9 cellular contexts compared by ENCODE assay signal in genomic region chr4:125368684-125369083, GRCh38. TPM values are rescaled to one million over a fixed set of nuclear protein-coding genes. Genes with fewer than 3 reads are reported as not detected.
DNase-seq lines count a peak whose midpoint lies in the region; ATAC-seq, FAIRE-seq and TF ChIP-seq lines count a peak whose summit lies in the region.
"Had no signal": no experiment of that assay in that cellular context is flagged by ENCODE, and none has a peak within 500 bp of the region (broad histone marks: within the 10 kb centered on the region; RNA-seq: fewer than 3 reads in every experiment).

No MANE protein-coding gene starts in this region.

- H3K9me3 ChIP-seq in GM23248 (ENCODE audit: low read depth) (no peaks in the 10 kb centered on the region), astrocyte (ENCODE audit: insufficient read depth, low read depth, low read length) (no peaks in the 10 kb centered on the region), right cardiac atrium (ENCODE audit: control insufficient read depth, low read length) (no peaks in the 10 kb centered on the region), stomach smooth muscle (ENCODE audit: control insufficient read depth in 2 of 2, low read length in 2 of 2) (no peaks in the 10 kb centered on the region)

- no peak for TF ChIP-seq CTCF in astrocyte (IDR thresholded peaks at IDR 0.05; ENCODE audit: insufficient read depth, low read depth, low read length)

- H3K4me2 ChIP-seq in GM23248 (ENCODE audit: unreplicated experiment): peak overlapping the region; percentile 83
- H3K4me2 ChIP-seq in astrocyte (ENCODE audit: low read length): peak overlapping the region; percentile 77

- H3K36me3 ChIP-seq in GM23248 (ENCODE audit: low read depth) (no peaks in the 10 kb centered on the region), astrocyte (ENCODE audit: insufficient read depth, low read length) (no peaks in the 10 kb centered on the region), stomach smooth muscle (ENCODE audit: control insufficient read depth in 2 of 2, insufficient read depth in 2 of 2, low read length in 2 of 2) (no peaks in the 10 kb centered on the region)

- no peaks in the 10 kb centered on the region for H3K27me3 Mint-ChIP-seq in astrocyte (ENCODE audit: low read depth, unreplicated experiment)

- H3K27ac Mint-ChIP-seq in astrocyte (ENCODE audit: unreplicated experiment): peak overlapping the region; percentile 66

- H3K9me2 ChIP-seq in GM23248 (ENCODE audit: insufficient read depth): no peaks in the 10 kb centered on the region

- H3K27me3 ChIP-seq in GM23248 (replicated peaks; ENCODE audit: insufficient read depth): no peaks in the 10 kb centered on the region
- no peaks in the 10 kb centered on the region for H3K27me3 ChIP-seq in astrocyte (ENCODE audit: insufficient read depth, low read length)
- H3K27me3 ChIP-seq in right cardiac atrium (ENCODE audit: control insufficient read depth, insufficient read depth): no peaks in the 10 kb centered on the region
- H3K27me3 ChIP-seq in stomach smooth muscle (ENCODE audit: control insufficient read depth in 1 of 2, insufficient read depth in 2 of 2, low read length in 2 of 2): no peaks in the 10 kb centered on the region

- FAIRE-seq in astrocyte (lab: Jason Lieb, UNC): peak; percentile 63

- H2AFZ ChIP-seq in GM23248 (peak overlapping the region; percentile 68), astrocyte (ENCODE audit: low read depth, low read length) (no peak overlapping the region)

- H3K79me2 ChIP-seq in GM23248 (ENCODE audit: insufficient read depth) (peaks cover 63% of the 10 kb centered on the region), astrocyte (ENCODE audit: insufficient read depth, low read length) (no peaks in the 10 kb centered on the region)

- peak; percentile 36 to 76 for ATAC-seq in right cardiac atrium

- in situ Hi-C loops in GM23248 (cut with MboI): no loop called here

- WGBS in GM23248 (ENCODE audit: low coverage in 1 of 2, low lambda C conversion rate in 2 of 2, missing lambda C conversion rate in 2 of 2), 2 experiments: 4 to 6% methylated on average over 3 of the region's 3 CpGs
- WGBS in right cardiac atrium: 17% methylated on average over 3 of the region's 3 CpGs

- H3K9me3 Mint-ChIP-seq in astrocyte (ENCODE audit: unreplicated experiment): no peaks in the 10 kb centered on the region

- H3K27ac ChIP-seq in GM23248 (peak overlapping the region; percentile 77), astrocyte (ENCODE audit: low read depth, low read length) (peak overlapping the region; percentile 61), right cardiac atrium (ENCODE audit: low read length) (no peak overlapping the region), stomach smooth muscle (ENCODE audit: low read length) (no peak overlapping the region)

- DNase-seq in GM23248 (peak; percentile 72), astrocyte (ENCODE audit: low read depth) (peak; percentile 87), right cardiac atrium (no peak), NCI-H1048 (lab: John Stamatoyannopoulos, UW) (no peak), NCI-H82 treated with DMSO at 0.1 percent for 48 hours (lab: John Stamatoyannopoulos, UW; ENCODE audit: unreplicated experiment) (no peak), NCI-H526 treated with DMSO at 0.1 percent for 48 hours (lab: John Stamatoyannopoulos, UW) (no peak)
- DNase-seq in stimulated activated CD8-positive, alpha-beta memory T cell treated with anti-CD3 and anti-CD28 coated beads, Interleukin-4, amount 100 ng/mL, for 48 hours: no peak
- DNase-seq: activated effector memory CD4-positive, alpha-beta T cell treated with Interleukin-2 at 50 U/mL for 16 hours had no signal

- H3F3A ChIP-seq in GM23248 (ENCODE audit: insufficient read depth): peaks cover 30% of the 10 kb centered on the region

- H3K36me3 Mint-ChIP-seq in astrocyte (ENCODE audit: low read depth, unreplicated experiment): peaks cover 2% of the 10 kb centered on the region

- peak overlapping the region; percentile 67 for H3K9ac ChIP-seq in GM23248
- peak overlapping the region; percentile 66 for H3K9ac ChIP-seq in astrocyte (ENCODE audit: low read length)
- H3K9ac ChIP-seq in stomach smooth muscle (ENCODE audit: low read length in 2 of 2): peak overlapping the region in 1 of 2 donors; percentile 7

- H4K20me1 ChIP-seq in GM23248 (ENCODE audit: insufficient read depth) (no peaks in the 10 kb centered on the region), astrocyte (ENCODE audit: insufficient read depth, low read length) (no peaks in the 10 kb centered on the region)

- peak overlapping the region; percentile 72 for H3K4me3 ChIP-seq in GM23248
- peak overlapping the region; percentile 58 for H3K4me3 ChIP-seq in astrocyte (ENCODE audit: insufficient read depth, low read depth, low read length)
- H3K4me3 ChIP-seq in right cardiac atrium (ENCODE audit: low read length): peak overlapping the region; percentile 76
- H3K4me3 ChIP-seq in stomach smooth muscle (ENCODE audit: low read length in 2 of 2): peak overlapping the region; percentile 44 to 65

- peaks cover 11% of the 10 kb centered on the region for H3K4me1 Mint-ChIP-seq in astrocyte (ENCODE audit: low read depth, unreplicated experiment)

- H3K4me3 Mint-ChIP-seq in astrocyte (ENCODE audit: unreplicated experiment): no peak overlapping the region

- peaks cover 13% of the 10 kb centered on the region for H3K4me1 ChIP-seq in GM23248 (ENCODE audit: insufficient read depth)
- peaks cover 8% of the 10 kb centered on the region for H3K4me1 ChIP-seq in astrocyte (ENCODE audit: insufficient read depth, low read length)
- no peaks in the 10 kb centered on the region for H3K4me1 ChIP-seq in right cardiac atrium (ENCODE audit: control insufficient read depth, insufficient read depth, low read length)
- H3K4me1 ChIP-seq in stomach smooth muscle (ENCODE audit: control insufficient read depth, insufficient read depth, low read length): no peaks in the 10 kb centered on the region

- intact Hi-C loops in right cardiac atrium (cut with DNase I): no loop called here

RNA-seq across cellular contexts. Expression of gene FAT4, which starts 53.9 kb away (rescaled TPM):
- 22.0 and 22.4 TPM in 2 replicates for total RNA-seq in GM23248 (2014; rRNA removed; shearing (Covaris generic))
- 2.1 and 2.4 TPM in 2 replicates for polyA plus RNA-seq in GM23248 (2016; fragmentation: Nextera tagmentation; extraction: Ambion mirVana)
- total RNA-seq in astrocyte: 7.4 and 8.0 TPM in 2 replicates
- 10 to 100 TPM; 13.0 to 18.7 (median 13.6) TPM for total RNA-seq in right cardiac atrium
- 2.8 TPM for polyA plus RNA-seq in right cardiac atrium

Comparison
In these comparisons a context has a peak if more than half of its experiments do, and no peak if none do; other contexts are left out.
1. DNase-seq: peak in GM23248 (single experiment) and astrocyte (single experiment); none in right cardiac atrium (0 of 3), stimulated activated CD8-positive, alpha-beta memory T cell treated with anti-CD3 and anti-CD28 coated beads, Interleukin-4, amount 100 ng/mL, for 48 hours (single experiment), NCI-H1048 (single experiment), NCI-H82 treated with DMSO at 0.1 percent for 48 hours (single experiment) and NCI-H526 treated with DMSO at 0.1 percent for 48 hours (single experiment).
2. H3K27ac ChIP-seq: peak in GM23248 (single experiment) and astrocyte (single experiment); none in right cardiac atrium (single experiment) and stomach smooth muscle (single experiment).
3. Peak in every context shown above with its lines, with median percentiles within 50 percentile points of each other: H3K4me3 ChIP-seq.